6 cellular contexts compared by ENCODE assay signal in the genomic region with DNA sequence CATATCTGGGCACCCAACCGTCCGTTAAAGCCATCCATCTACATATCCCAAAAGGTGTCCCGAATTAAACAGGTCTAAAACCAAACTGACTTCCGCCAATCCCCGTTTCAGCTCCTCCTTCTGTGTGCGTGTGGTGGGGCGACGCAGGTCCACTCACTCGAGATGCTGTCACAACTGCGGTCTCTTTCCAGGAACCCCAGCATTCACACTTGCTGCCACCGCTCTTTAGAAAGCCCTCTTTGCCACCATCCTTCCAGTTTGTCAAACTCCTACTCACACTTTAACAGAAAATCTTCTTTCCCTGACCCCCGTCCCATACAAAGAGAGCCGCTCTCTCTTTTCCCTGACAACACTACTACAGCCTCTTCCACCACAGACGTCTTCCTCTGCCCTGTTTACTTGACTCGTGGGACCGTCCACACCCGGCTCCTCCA. TPM values are rescaled to one million over a fixed set of nuclear protein-coding genes. Genes with fewer than 3 reads are reported as not detected.
DNase-seq lines count a peak whose midpoint lies in the region; ATAC-seq and TF ChIP-seq lines count a peak whose summit lies in the region.

No MANE protein-coding gene starts in this region.

- peak overlapping the region; percentile 53 to 63 for H3K27ac ChIP-seq in prostate gland

- H3K36me3 ChIP-seq in prostate gland = peaks cover 0 to 9% of the 10 kb centered on the region in 2 donors

- peaks cover 3% of the 10 kb centered on the region for H3K4me1 ChIP-seq in prostate gland (replicated peaks)

- H3K27me3 ChIP-seq in prostate gland (replicated peaks; ENCODE audit: insufficient read depth) = peaks cover 4% of the 10 kb centered on the region

- TF ChIP-seq POLR2A in prostate gland (IDR thresholded peaks at IDR 0.05) = no peak

- 4% methylated on average over 17 of the region's 17 CpGs for WGBS in prostate gland

- intact Hi-C loops in prostate gland (cut with DNase I) = loop anchor here (10.0 kb wide), 1 partner anchor 331 kb away; the partner anchor contains the start of genes CDC45 and UFD1

- TF ChIP-seq CTCF in choroid plexus epithelial cell (conservative IDR thresholded peaks at IDR 0.05; ENCODE audit: low read depth, low read length) = no peak
- TF ChIP-seq CTCF in prostate gland (IDR thresholded peaks at IDR 0.05) = no peak
- TF ChIP-seq CTCF in GM13977 (IDR thresholded peaks at IDR 0.05; ENCODE audit: extremely low read depth, insufficient read depth, missing control alignments) = no peak

- ATAC-seq in GM21825 (IDR thresholded peaks at IDR 0.05; ENCODE audit: unreplicated experiment) = no peak

- peak overlapping the region; percentile 98 for H3K4me3 ChIP-seq in choroid plexus epithelial cell (ENCODE audit: low read depth, low read length)
- peak overlapping the region; percentile 63 to 64 for H3K4me3 ChIP-seq in prostate gland

- peak; percentile 47 for DNase-seq in AG08396 (ENCODE audit: low spot score)
- DNase-seq in KBM-7 = peak; percentile 23
- DNase-seq in choroid plexus epithelial cell (ENCODE audit: low read depth) = peak; percentile 20
- no peak for DNase-seq in prostate gland (ENCODE audit: low spot score)
- DNase-seq in GM13977 (ENCODE audit: low spot score) = no peak

- H3K9me3 ChIP-seq in prostate gland = no peaks in the 10 kb centered on the region

- in situ Hi-C loops in KBM-7 (cut with MboI; ENCODE audit: low pct_unique_long_range_greater_than_20kb, low sequenced_read_pairs) = no loop called here
- in situ Hi-C loops in GM13977 (cut with MboI; ENCODE audit: low pct_unique_long_range_greater_than_20kb, low sequenced_read_pairs, unreplicated experiment) = no loop called here

RNA-seq across cellular contexts. Expression of gene ESS2, which starts 0.5 kb away (rescaled TPM):
- 10 to 100 TPM; 19.4 to 21.2 TPM for total RNA-seq in prostate gland

RNA-seq across cellular contexts. Expression of gene GSC2, which starts 6.1 kb away (rescaled TPM):
- total RNA-seq in prostate gland = 10 to 100 TPM in 1 of 2 donors, not detected in 1; 11.9 TPM

RNA-seq across cellular contexts. Expression of gene TSSK2, which starts 12.9 kb away (rescaled TPM):
- 1 to 10 TPM in 1 of 2 donors, not detected in 1; 8.0 TPM for total RNA-seq in prostate gland

RNA-seq across cellular contexts. Expression of gene DGCR2, which starts 21.8 kb away (rescaled TPM):
- total RNA-seq in prostate gland = 100 to 1,000 TPM in 1 of 2 donors, 10 to 100 TPM in 1; 94.3 to 107 TPM

RNA-seq across cellular contexts. Expression of gene SLC25A1, which starts 34.6 kb away (rescaled TPM):
- 100 to 1,000 TPM in 1 of 2 donors, 10 to 100 TPM in 1; 79.1 to 113 TPM for total RNA-seq in prostate gland

Comparison
In these comparisons a context has a peak if more than half of its experiments do, and no peak if none do; other contexts are left out.
1. DNase-seq: peak in AG08396 (single experiment), KBM-7 (single experiment) and choroid plexus epithelial cell (single experiment); none in prostate gland (single experiment) and GM13977 (single experiment).